ENCODE assay signal across 8 cellular contexts in genomic region chr5:39547548-39548154, GRCh38.
A peak's percentile ranks its signal among the peaks of the same experiment; 100 is the strongest.
DNase-seq lines count a peak whose midpoint lies in the region; ATAC-seq and TF ChIP-seq lines count a peak whose summit lies in the region.

No MANE protein-coding gene starts in this region.

- no peak overlapping the region for H3K4me3 Mint-ChIP-seq in stimulated activated memory B cell treated with anti-CD40 and anti-IgM and Interleukin-4, amounts not matched to agents 10 μg/mL and 1 μg/mL and 100 μg/mL, for 72 hours

- H3K27ac Mint-ChIP-seq in stimulated activated memory B cell treated with anti-CD40 and anti-IgM and Interleukin-4, amounts not matched to agents 10 μg/mL and 1 μg/mL and 100 μg/mL, for 72 hours: no peak overlapping the region

- ATAC-seq in body of pancreas: peak; percentile 83
- no peak for ATAC-seq in HG02840 (IDR thresholded peaks at IDR 0.05; ENCODE audit: low FRiP score, unreplicated experiment)
- ATAC-seq in stimulated activated memory B cell treated with anti-CD40 and anti-IgM and Interleukin-4, amounts not matched to agents 10 μg/mL and 1 μg/mL and 100 μg/mL, for 72 hours: no peak

- 0 to 1% methylated on average over 9 of the region's 9 CpGs for WGBS in body of pancreas, 2 donors
- 1 to 3% (median 2%) methylated on average over 9 of the region's 9 CpGs for WGBS in stomach, 5 donors

- H3K4me3 ChIP-seq in AG09309 (ENCODE audit: control insufficient read depth, low read depth, low read length) (no peak overlapping the region), body of pancreas (no peak overlapping the region), stomach (peak overlapping the region in 1 of 4 donors; percentile 3)

- peaks cover 2% of the 10 kb centered on the region for H3K9me3 Mint-ChIP-seq in stimulated activated memory B cell treated with anti-CD40 and anti-IgM and Interleukin-4, amounts not matched to agents 10 μg/mL and 1 μg/mL and 100 μg/mL, for 72 hours

- H3K27me3 ChIP-seq in body of pancreas (no peaks in the 10 kb centered on the region), stomach (no peaks in the 10 kb centered on the region)

- TF ChIP-seq CTCF in AG09309 (IDR thresholded peaks at IDR 0.05; ENCODE audit: control insufficient read depth, insufficient read depth, low read depth, low read length, missing control alignments) (peak; percentile 69), GM12872 (IDR thresholded peaks at IDR 0.05; ENCODE audit: insufficient read depth, low read depth, low read length) (peak; percentile 60), body of pancreas (IDR thresholded peaks at IDR 0.05) (peak; percentile 41 to 80 (median 69)), stomach (IDR thresholded peaks at IDR 0.05) (peak in 5 of 7 experiments; percentile 39 to 67 (median 59))

- DNase-seq in AG09309 (ENCODE audit: low read depth) (peak; percentile 29), NCI-H526 treated with DMSO at 0.1 percent for 48 hours (lab: John Stamatoyannopoulos, UW) (peak; percentile 51), body of pancreas (peak; percentile 20 to 58 (median 38)), inferior parietal cortex (ENCODE audit: extremely low spot score) (peak; percentile 83), stomach (no peak)

- H3K27me3 Mint-ChIP-seq in stimulated activated memory B cell treated with anti-CD40 and anti-IgM and Interleukin-4, amounts not matched to agents 10 μg/mL and 1 μg/mL and 100 μg/mL, for 72 hours: no peaks in the 10 kb centered on the region

- H3K36me3 Mint-ChIP-seq in stimulated activated memory B cell treated with anti-CD40 and anti-IgM and Interleukin-4, amounts not matched to agents 10 μg/mL and 1 μg/mL and 100 μg/mL, for 72 hours: no peaks in the 10 kb centered on the region

- no peaks in the 10 kb centered on the region for H3K4me1 Mint-ChIP-seq in stimulated activated memory B cell treated with anti-CD40 and anti-IgM and Interleukin-4, amounts not matched to agents 10 μg/mL and 1 μg/mL and 100 μg/mL, for 72 hours

- TF ChIP-seq POLR2A in body of pancreas (IDR thresholded peaks at IDR 0.05) (no peak), stomach (IDR thresholded peaks at IDR 0.05) (no peak)

- H3K9me3 ChIP-seq in body of pancreas (no peaks in the 10 kb centered on the region), stomach (no peaks in the 10 kb centered on the region)

- no peaks in the 10 kb centered on the region for H3K4me1 ChIP-seq in body of pancreas
- H3K4me1 ChIP-seq in stomach: peaks cover 0 to 13% (median 5%) of the 10 kb centered on the region in 4 donors

- no peak for TF ChIP-seq EP300 in stomach (IDR thresholded peaks at IDR 0.05)

- intact Hi-C loops in body of pancreas (cut with DNase I) (loop anchor here (5.0 kb wide), 1 partner anchor 170 kb away; no protein-coding TSS in a partner anchor), stomach (cut with DNase I; ENCODE audit: low total_unique reads) (loop anchor here (5.0 to 10.0 kb wide), 2 partner anchors 170 to 323 kb away; no protein-coding TSS in a partner anchor)

- peak overlapping the region in 1 of 4 donors; percentile 27 for H3K27ac ChIP-seq in body of pancreas
- no peak overlapping the region for H3K27ac ChIP-seq in stomach

- no peaks in the 10 kb centered on the region for H3K36me3 ChIP-seq in body of pancreas (replicated peaks in 1 of 2; ENCODE audit: insufficient read depth in 1 of 2, low read depth in 2 of 2)
- H3K36me3 ChIP-seq in stomach: no peaks in the 10 kb centered on the region
